Comparison of ENCODE assay signal across 8 cellular contexts in the genomic region with DNA sequence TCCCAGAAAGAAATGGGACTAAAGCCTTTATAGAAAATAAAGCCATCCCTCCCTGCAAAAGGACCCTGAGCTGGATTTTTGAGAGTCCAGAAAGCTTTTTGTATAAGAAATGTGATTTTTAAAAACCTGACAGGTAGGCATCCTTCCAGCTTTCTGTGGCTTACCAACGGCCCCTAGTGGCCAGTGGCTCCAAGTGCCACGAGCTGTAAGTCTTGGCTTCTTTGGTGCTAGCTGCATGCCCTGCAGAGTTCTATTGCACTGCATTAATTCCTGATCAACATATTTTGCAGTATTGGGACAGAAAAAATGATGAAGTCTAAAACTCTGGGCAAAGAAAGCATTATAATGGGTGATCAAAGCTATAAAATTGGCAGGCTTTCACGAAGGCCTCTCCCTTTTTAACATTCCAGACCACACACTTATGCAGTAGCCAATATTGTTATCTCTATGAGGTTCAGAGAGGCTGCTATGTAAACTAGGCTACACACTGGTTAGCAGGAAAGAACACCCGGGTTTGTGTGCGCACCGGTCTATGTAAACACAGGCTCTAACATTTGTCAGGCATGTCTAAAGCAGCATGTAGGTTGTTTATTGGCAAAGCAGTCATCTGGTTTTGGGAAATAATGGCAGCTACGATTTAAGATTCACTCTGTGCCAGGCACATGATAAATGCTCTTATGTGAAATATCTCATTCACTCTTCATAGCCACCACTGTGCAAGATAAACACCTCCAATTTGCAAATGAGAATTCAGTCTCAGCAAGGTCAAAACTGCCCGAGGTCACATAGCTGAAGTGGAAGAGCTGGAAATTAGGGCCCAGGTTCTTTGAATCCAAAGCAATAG. TPM values are rescaled to one million over a fixed set of nuclear protein-coding genes. Genes with fewer than 3 reads are reported as not detected.
DNase-seq lines count a peak whose midpoint lies in the region; ATAC-seq, FAIRE-seq and TF ChIP-seq lines count a peak whose summit lies in the region.

No MANE protein-coding gene starts in this region.

- TF ChIP-seq POLR2A in adrenal gland (IDR thresholded peaks at IDR 0.05): no peak

- ATAC-seq in GM18511 (IDR thresholded peaks at IDR 0.05; ENCODE audit: unreplicated experiment): peak; percentile 92
- ATAC-seq in HG02938 (IDR thresholded peaks at IDR 0.05; ENCODE audit: unreplicated experiment): peak; percentile 83

- TF ChIP-seq CTCF in adrenal gland (IDR thresholded peaks at IDR 0.05): peak; percentile 44 to 80 (median 70)

- FAIRE-seq in RCC 7860 (lab: Jason Lieb, UNC): no peak

- intact Hi-C loops in adrenal gland (cut with DNase I): no loop called here

- no peaks in the 10 kb centered on the region for H3K36me3 ChIP-seq in adrenal gland (replicated peaks in 1 of 2)

- no peaks in the 10 kb centered on the region for H3K4me1 ChIP-seq in adrenal gland (replicated peaks in 1 of 2)

- DNase-seq in CD1c-positive myeloid dendritic cell (ENCODE audit: extremely low spot score) (peak; percentile 5), NCI-H2196 treated with DMSO at 0.1 percent for 48 hours (lab: John Stamatoyannopoulos, UW; ENCODE audit: unreplicated experiment) (peak; percentile 19), adrenal gland (peak; percentile 26 to 75 (median 52)), hypothalamus (lab: John Stamatoyannopoulos, UW) (peak in 32 of 51 donors; percentile 1 to 57 (median 26)), RCC 7860 (ENCODE audit: low spot score) (no peak)
- peak; percentile 12 to 23 for DNase-seq in stimulated activated CD4-positive, alpha-beta T cell treated with anti-CD3 and anti-CD28 coated beads, Interleukin-4, amount 100 ng/mL, for 48 hours (ENCODE audit: low read depth in 2 of 2)

- no peak overlapping the region for H3K4me3 ChIP-seq in adrenal gland

- WGBS in adrenal gland, 4 donors: 31 to 36% (median 32%) methylated on average over 8 of the region's 8 CpGs

- H3K27me3 ChIP-seq in adrenal gland: no peaks in the 10 kb centered on the region

- no peak overlapping the region for H3K27ac ChIP-seq in adrenal gland

- H3K9me3 ChIP-seq in adrenal gland (replicated peaks in 1 of 3): no peaks in the 10 kb centered on the region

RNA-seq across cellular contexts. Expression of gene NMUR2, which starts 55.2 kb away (rescaled TPM):
- total RNA-seq in adrenal gland: not detected
- under 1 TPM in 1 of 3 donors, not detected in 2; 0.03 TPM for polyA plus RNA-seq in adrenal gland
